38 cellular contexts compared by ENCODE assay signal in genomic region chr22:19148417-19149046, GRCh38. TPM values are rescaled to one million over a fixed set of nuclear protein-coding genes. Genes with fewer than 3 reads are reported as not detected.
DNase-seq lines count a peak whose midpoint lies in the region; ATAC-seq and TF ChIP-seq lines count a peak whose summit lies in the region.
"Had no signal": no experiment of that assay in that cellular context is flagged by ENCODE, and none has a peak within 500 bp of the region (broad histone marks: within the 10 kb centered on the region; RNA-seq: fewer than 3 reads in every experiment).

No MANE protein-coding gene starts in this region.

- no peaks in the 10 kb centered on the region for H3K36me3 ChIP-seq in breast epithelium
- H3K36me3 ChIP-seq in iPS-18a (ENCODE audit: control insufficient read depth, low read depth, low read length) = no peaks in the 10 kb centered on the region
- no peaks in the 10 kb centered on the region for H3K36me3 ChIP-seq in upper lobe of right lung
- H3K36me3 ChIP-seq: neutrophil, right lobe of liver, thoracic aorta, vagina had no signal

- TF ChIP-seq CTCF in breast epithelium (IDR thresholded peaks at IDR 0.05) = no peak
- no peak for TF ChIP-seq CTCF in MCF 10A (IDR thresholded peaks at IDR 0.05; ENCODE audit: unreplicated experiment)
- TF ChIP-seq CTCF in upper lobe of right lung (IDR thresholded peaks at IDR 0.05) = no peak
- no peak for TF ChIP-seq CTCF in type B pancreatic cell (conservative IDR thresholded peaks at IDR 0.05)

- POLR2A ChIA-PET in MCF 10A (lab: Yijun Ruan, JAX) = no interaction called here
- POLR2A ChIA-PET in T-cell (lab: Charles Lee) = no interaction called here

- H3K9me3 Mint-ChIP-seq in MCF 10A (ENCODE audit: unreplicated experiment) = peaks cover 8% of the 10 kb centered on the region
- H3K9me3 Mint-ChIP-seq in T-cell = no peaks in the 10 kb centered on the region
- no peaks in the 10 kb centered on the region for H3K9me3 Mint-ChIP-seq in type B pancreatic cell
- H3K9me3 Mint-ChIP-seq: activated CD4-positive, alpha-beta memory T cell treated with anti-CD3 and anti-CD28 coated beads for 36 hours; activated naive CD4-positive, alpha-beta T cell treated with anti-CD3 and anti-CD28 coated beads, Interleukin-2, amount 50 U/mL, for 24 hours; dendritic cell treated with granulocyte-macrophage colony-stimulating factor and Interleukin-4, amounts not matched to agents 40 ng/mL and 50 ng/mL, for 4 days; stimulated activated naive CD8-positive, alpha-beta T cell treated with anti-CD3 and anti-CD28 coated beads, Interleukin-15, amount 100 ng/mL, for 72 hours had no signal

- TF ChIP-seq POLR2A in breast epithelium (IDR thresholded peaks at IDR 0.05) = no peak

- CTCF ChIA-PET in MCF 10A (lab: Yijun Ruan, JAX) (interaction anchor here (1.0 kb wide), 1 partner anchor 30 kb away, joined by 4 read pairs; the partner anchor contains the start of gene SLC25A1), T-cell (lab: Charles Lee) (interaction anchor here in 1 of 2 donors (0.6 kb wide), 1 partner anchor 746 kb away, joined by 4 read pairs; no protein-coding TSS in a partner anchor)

- intact Hi-C loops in breast epithelium (cut with DNase I; ENCODE audit: low total_unique reads) = no loop called here
- intact Hi-C loops in MCF 10A (cut with micrococcal nuclease) = no loop called here
- intact Hi-C loops in upper lobe of right lung (cut with DNase I) = no loop called here

- H3K27me3 Mint-ChIP-seq in MCF 10A (ENCODE audit: insufficient read depth, unreplicated experiment) (peaks cover 29% of the 10 kb centered on the region), T-cell (peaks cover 21 to 48% of the 10 kb centered on the region in 2 donors), type B pancreatic cell (peaks cover 64% of the 10 kb centered on the region)

- ATAC-seq in T-cell (replicated peaks in 1 of 4) (no peak), upper lobe of right lung (no peak)
- ATAC-seq: PC-3; right lobe of liver; SK-N-SH treated with all-trans-retinoic acid at 6 μM for 48 hours; stimulated activated naive CD8-positive, alpha-beta T cell treated with anti-CD3 and anti-CD28 coated beads, Interleukin-15, amount 100 ng/mL, for 72 hours had no signal

- H3K36me3 Mint-ChIP-seq in MCF 10A (ENCODE audit: insufficient read depth, unreplicated experiment) = peaks cover 6% of the 10 kb centered on the region
- no peaks in the 10 kb centered on the region for H3K36me3 Mint-ChIP-seq in T-cell
- peaks cover 9% of the 10 kb centered on the region for H3K36me3 Mint-ChIP-seq in type B pancreatic cell

- H3K9ac ChIP-seq in iPS-18a (ENCODE audit: low read length) = no peak overlapping the region

- H3K4me1 ChIP-seq in breast epithelium = peaks cover 2 to 4% of the 10 kb centered on the region in 2 donors
- H3K4me1 ChIP-seq in iPS-18a (ENCODE audit: control insufficient read depth, low read depth, low read length) = peaks cover 3% of the 10 kb centered on the region
- H3K4me1 ChIP-seq in upper lobe of right lung = peaks cover 4% of the 10 kb centered on the region

- DNase-seq in breast epithelium (ENCODE audit: low spot score in 2 of 2) (no peak), MCF 10A (ENCODE audit: unreplicated experiment) (no peak), T-cell (no peak), upper lobe of right lung (peak; percentile 58), amygdala (lab: John Stamatoyannopoulos, UW) (no peak), NCI-H526 (lab: John Stamatoyannopoulos, UW) (no peak), type B pancreatic cell (ENCODE audit: extremely low spot score, unreplicated experiment) (no peak)
- DNase-seq: activated CD4-positive, alpha-beta memory T cell treated with anti-CD3 and anti-CD28 coated beads for 36 hours; activated CD4-positive, CD25-positive, alpha-beta regulatory T cell treated with anti-CD3 and anti-CD28 coated beads, Interleukin-2, amount 50 U/mL, for 72 hours; activated CD8-positive, alpha-beta memory T cell treated with anti-CD3 and anti-CD28 coated beads, Interleukin-2, amount 50 U/mL, for 4 hours; central memory CD4-positive, alpha-beta T cell; DMS 273 treated with DMSO at 0.1 percent for 48 hours; EL; head of caudate nucleus; Karpas-422; NCI-H1417 treated with DMSO at 0.1 percent for 48 hours; NCI-H2081 treated with DMSO at 0.1 percent for 48 hours; NCI-H526 treated with DMSO at 0.1 percent for 48 hours; PC-3; stimulated activated CD8-positive, alpha-beta memory T cell treated with anti-CD3 and anti-CD28 coated beads, Interleukin-4, amount 100 ng/mL, for 48 hours; stimulated activated naive CD8-positive, alpha-beta T cell treated with anti-CD3 and anti-CD28 coated beads, Interleukin-15, amount 100 ng/mL, for 72 hours had no signal

- H3K4me1 Mint-ChIP-seq in MCF 10A (ENCODE audit: insufficient read depth, unreplicated experiment) (peaks cover 11% of the 10 kb centered on the region), T-cell (peaks cover 21 to 24% (median 24%) of the 10 kb centered on the region in 3 donors), type B pancreatic cell (ENCODE audit: unreplicated experiment) (peaks cover 16% of the 10 kb centered on the region)

- H3K27me3 ChIP-seq in breast epithelium = peaks cover 7 to 53% of the 10 kb centered on the region in 2 donors
- H3K27me3 ChIP-seq in iPS-18a (ENCODE audit: control insufficient read depth, insufficient read depth, low read length) = peaks cover 83% of the 10 kb centered on the region
- H3K27me3 ChIP-seq in upper lobe of right lung = peaks cover 55% of the 10 kb centered on the region

- H3K27ac Mint-ChIP-seq in MCF 10A (ENCODE audit: low read depth, unreplicated experiment) = no peak overlapping the region
- no peak overlapping the region for H3K27ac Mint-ChIP-seq in T-cell
- no peak overlapping the region for H3K27ac Mint-ChIP-seq in type B pancreatic cell
- H3K27ac Mint-ChIP-seq: activated CD4-positive, alpha-beta memory T cell treated with anti-CD3 and anti-CD28 coated beads for 36 hours; activated naive CD4-positive, alpha-beta T cell treated with anti-CD3 and anti-CD28 coated beads, Interleukin-2, amount 50 U/mL, for 24 hours; dendritic cell treated with granulocyte-macrophage colony-stimulating factor and Interleukin-4, amounts not matched to agents 40 ng/mL and 50 ng/mL, for 4 days; endodermal cell; progenitor cell of endocrine pancreas; stimulated activated naive CD8-positive, alpha-beta T cell treated with anti-CD3 and anti-CD28 coated beads, Interleukin-15, amount 100 ng/mL, for 72 hours had no signal

- BruUV-seq in MCF 10A (replicated peaks; lab: Mats Ljungman, UMichigan) = no TSS peak

- H3K4me3 Mint-ChIP-seq in MCF 10A (ENCODE audit: unreplicated experiment) (no peak overlapping the region), T-cell (peak overlapping the region in 2 of 3 donors; percentile 17 to 51), type B pancreatic cell (no peak overlapping the region)
- H3K4me3 Mint-ChIP-seq: dendritic cell treated with granulocyte-macrophage colony-stimulating factor and Interleukin-4, amounts not matched to agents 40 ng/mL and 50 ng/mL, for 4 days; endodermal cell had no signal

- no peaks in the 10 kb centered on the region for H3K9me3 ChIP-seq in breast epithelium
- H3K9me3 ChIP-seq in iPS-18a (ENCODE audit: control insufficient read depth, low read depth, low read length) = no peaks in the 10 kb centered on the region
- no peaks in the 10 kb centered on the region for H3K9me3 ChIP-seq in upper lobe of right lung
- H3K9me3 ChIP-seq: neutrophil, right lobe of liver, thoracic aorta, vagina had no signal

- peak overlapping the region in 2 of 3 donors; percentile 39 to 63 for H3K4me3 ChIP-seq in breast epithelium
- H3K4me3 ChIP-seq in iPS-18a (ENCODE audit: low read length) = peak overlapping the region; percentile 31
- no peak overlapping the region for H3K4me3 ChIP-seq in upper lobe of right lung

- H3K27ac ChIP-seq in breast epithelium (no peak overlapping the region), iPS-18a (ENCODE audit: low read length) (no peak overlapping the region), upper lobe of right lung (no peak overlapping the region)
- H3K27ac ChIP-seq: neutrophil, right lobe of liver, thoracic aorta, vagina had no signal

RNA-seq across cellular contexts. Expression of gene GSC2, which starts 1.6 kb away (rescaled TPM):
- total RNA-seq in breast epithelium = not detected
- total RNA-seq in MCF 10A (2022) = not detected in 2 replicates
- not detected for total RNA-seq in T-cell
- total RNA-seq in upper lobe of right lung = not detected
- total RNA-seq in type B pancreatic cell (ENCODE audit: low replicate concordance) = not detected in 2 replicates
- total RNA-seq: A673; activated CD4-positive, alpha-beta memory T cell treated with anti-CD3 and anti-CD28 coated beads for 36 hours; astrocyte; endodermal cell; HT1080; kidney epithelial cell; liver; myocyte; PC-3; progenitor cell of endocrine pancreas; right lobe of liver; T-helper 2 cell treated with Interferon-gamma antibody and Interleukin-4, amounts not matched to agents 100 ng/mL and 5 ng/mL, for 36 hours; thoracic aorta; vagina had no signal

RNA-seq across cellular contexts. Expression of gene ESS2, which starts 4.1 kb away (rescaled TPM):
- 10 to 100 TPM; 12.2 to 17.7 (median 13.8) TPM for total RNA-seq in breast epithelium
- total RNA-seq in MCF 10A (2022) = 12.4 and 18.1 TPM in 2 replicates
- 10 to 100 TPM; 20.9 to 40.4 (median 22.9) TPM for total RNA-seq in T-cell
- 14.0 TPM for total RNA-seq in upper lobe of right lung
- total RNA-seq in type B pancreatic cell (ENCODE audit: low replicate concordance) = 15.7 and 19.5 TPM in 2 replicates

RNA-seq across cellular contexts. Expression of gene TSSK2, which starts 17.4 kb away (rescaled TPM):
- not detected for total RNA-seq in breast epithelium
- not detected in 2 replicates for total RNA-seq in MCF 10A (2022)
- total RNA-seq in T-cell = under 1 TPM in 1 of 5 donors, not detected in 4; 0.37 TPM
- not detected for total RNA-seq in upper lobe of right lung
- not detected in 2 replicates for total RNA-seq in type B pancreatic cell (ENCODE audit: low replicate concordance)
- total RNA-seq: A673; activated CD4-positive, alpha-beta memory T cell treated with anti-CD3 and anti-CD28 coated beads for 36 hours; astrocyte; endodermal cell; HT1080; kidney epithelial cell; myocyte; PC-3; progenitor cell of endocrine pancreas; right lobe of liver; T-helper 2 cell treated with Interferon-gamma antibody and Interleukin-4, amounts not matched to agents 100 ng/mL and 5 ng/mL, for 36 hours; thoracic aorta; vagina had no signal

RNA-seq across cellular contexts. Expression of gene DGCR2, which starts 26.3 kb away (rescaled TPM):
- total RNA-seq in breast epithelium = 10 to 100 TPM; 36.8 to 58.4 (median 42.9) TPM
- 41.2 and 50.1 TPM in 2 replicates for total RNA-seq in MCF 10A (2022)
- total RNA-seq in T-cell = 10 to 100 TPM; 50.9 to 79.2 (median 71.5) TPM
- total RNA-seq in upper lobe of right lung = 70.6 TPM
- 75.2 and 83.1 TPM in 2 replicates for total RNA-seq in type B pancreatic cell (ENCODE audit: low replicate concordance)

RNA-seq across cellular contexts. Expression of gene SLC25A1, which starts 30.0 kb away (rescaled TPM):
- 100 to 1,000 TPM in 1 of 3 donors, 10 to 100 TPM in 2; 49.2 to 140 (median 50.2) TPM for total RNA-seq in breast epithelium
- 41.0 and 53.9 TPM in 2 replicates for total RNA-seq in MCF 10A (2022)
- 10 to 100 TPM; 24.1 to 52.9 (median 45.7) TPM for total RNA-seq in T-cell
- total RNA-seq in upper lobe of right lung = 63.0 TPM
- total RNA-seq in type B pancreatic cell (ENCODE audit: low replicate concordance) = 83.2 and 94.4 TPM in 2 replicates

Comparison
In these comparisons a context has a peak if more than half of its experiments do, and no peak if none do; other contexts are left out.
1. H3K4me3 Mint-ChIP-seq: peak in T-cell (2 of 3); none in MCF 10A (single experiment) and type B pancreatic cell (single experiment).